Comparison of ENCODE assay signal across 11 cellular contexts in the genomic region with DNA sequence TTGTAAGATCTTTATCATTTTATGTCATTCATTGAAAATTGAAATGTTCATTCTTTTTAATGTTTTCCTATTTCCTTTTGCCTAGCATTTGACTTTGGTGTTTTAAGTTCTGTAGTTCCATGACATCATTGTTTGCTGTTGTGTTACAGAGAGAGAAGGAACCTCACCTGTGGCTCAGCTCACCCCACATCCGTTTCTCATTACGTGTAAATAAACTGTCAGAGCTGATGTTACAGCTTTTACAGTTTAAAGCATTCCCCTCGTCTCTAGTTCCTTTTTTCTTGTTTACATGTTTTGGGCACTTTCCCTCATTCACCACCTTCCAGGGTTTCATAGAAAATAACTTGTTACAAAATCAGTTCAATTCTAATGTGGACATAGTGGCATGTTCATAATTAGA.
DNase-seq lines count a peak whose midpoint lies in the region; ATAC-seq and TF ChIP-seq lines count a peak whose summit lies in the region.
"Had no signal": no experiment of that assay in that cellular context is flagged by ENCODE, and none has a peak within 500 bp of the region (broad histone marks: within the 10 kb centered on the region; RNA-seq: fewer than 3 reads in every experiment).

No MANE protein-coding gene starts in this region.

- peaks cover 6% of the 10 kb centered on the region for H3K4me1 Mint-ChIP-seq in T-helper 17 cell

- ATAC-seq in GM19372 (IDR thresholded peaks at IDR 0.05; ENCODE audit: low read depth, unreplicated experiment) (peak; percentile 81), HG02884 (IDR thresholded peaks at IDR 0.05; ENCODE audit: unreplicated experiment) (peak; percentile 86), T-helper 17 cell (peak; percentile 74), SK-N-SH treated with all-trans-retinoic acid at 6 μM for 48 hours (no peak), GM18505 (IDR thresholded peaks at IDR 0.05; ENCODE audit: unreplicated experiment) (no peak)
- ATAC-seq: Right ventricle myocardium inferior had no signal

- H3K9me3 ChIP-seq in T-helper 17 cell (ENCODE audit: control insufficient read depth, low read length, poor library complexity, severe bottlenecking): no peaks in the 10 kb centered on the region

- H3K27ac Mint-ChIP-seq in T-helper 17 cell: peak overlapping the region; percentile 51

- DNase-seq in GM12865 (ENCODE audit: low read depth) (peak; percentile 55), T-helper 17 cell (no peak), NCI-H1105 (lab: John Stamatoyannopoulos, UW) (no peak), HT-29 (ENCODE audit: low spot score) (no peak)
- DNase-seq: activated CD8-positive, alpha-beta memory T cell treated with anti-CD3 and anti-CD28 coated beads, Interleukin-2, amount 50 U/mL, for 4 hours; NCI-H1436 treated with DMSO at 0.1 percent for 48 hours had no signal

- no peak overlapping the region for H3K4me3 Mint-ChIP-seq in T-helper 17 cell

- no peak for TF ChIP-seq CTCF in GM12865 (IDR thresholded peaks at IDR 0.05; ENCODE audit: insufficient read depth, low read depth, low read length, missing control alignments)

- H3K27me3 Mint-ChIP-seq in T-helper 17 cell: no peaks in the 10 kb centered on the region

- TF ChIP-seq POLR2A in GM18505 (IDR thresholded peaks at IDR 0.05; ENCODE audit: borderline replicate concordance, extremely low read depth, insufficient read depth, insufficient read length): no peak

- no peak overlapping the region for H3K4me3 ChIP-seq in GM12865 (ENCODE audit: low read depth, low read length)

- H3K36me3 Mint-ChIP-seq in T-helper 17 cell (ENCODE audit: low read depth): peaks cover 7% of the 10 kb centered on the region

TF ChIP-seq in SK-N-SH treated with all-trans-retinoic acid at 6 μM for 48 hours, 23 proteins besides CTCF, POLR2A, EP300 and RAD21:
- TF ChIP-seq, protein P1, sequence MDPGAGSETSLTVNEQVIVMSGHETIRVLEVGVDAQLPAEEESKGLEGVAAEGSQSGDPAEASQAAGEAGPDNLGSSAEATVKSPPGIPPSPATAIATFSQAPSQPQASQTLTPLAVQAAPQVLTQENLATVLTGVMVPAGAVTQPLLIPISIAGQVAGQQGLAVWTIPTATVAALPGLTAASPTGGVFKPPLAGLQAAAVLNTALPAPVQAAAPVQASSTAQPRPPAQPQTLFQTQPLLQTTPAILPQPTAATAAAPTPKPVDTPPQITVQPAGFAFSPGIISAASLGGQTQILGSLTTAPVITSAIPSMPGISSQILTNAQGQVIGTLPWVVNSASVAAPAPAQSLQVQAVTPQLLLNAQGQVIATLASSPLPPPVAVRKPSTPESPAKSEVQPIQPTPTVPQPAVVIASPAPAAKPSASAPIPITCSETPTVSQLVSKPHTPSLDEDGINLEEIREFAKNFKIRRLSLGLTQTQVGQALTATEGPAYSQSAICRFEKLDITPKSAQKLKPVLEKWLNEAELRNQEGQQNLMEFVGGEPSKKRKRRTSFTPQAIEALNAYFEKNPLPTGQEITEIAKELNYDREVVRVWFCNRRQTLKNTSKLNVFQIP (CRISPR knock-in tag; IDR thresholded peaks at IDR 0.05; ENCODE audit: borderline replicate concordance, low read depth): no peak
- TF ChIP-seq GLIS3 (CRISPR knock-in tag; IDR thresholded peaks at IDR 0.05): no peak
- no peak for TF ChIP-seq TOX (CRISPR knock-in tag; IDR thresholded peaks at IDR 0.05; ENCODE audit: borderline replicate concordance)
- no peak for TF ChIP-seq RARB (CRISPR knock-in tag; IDR thresholded peaks at IDR 0.05)
- TF ChIP-seq OSR1 (CRISPR knock-in tag; IDR thresholded peaks at IDR 0.05): no peak
- no peak for TF ChIP-seq ESRRG (CRISPR knock-in tag; IDR thresholded peaks at IDR 0.05)
- no peak for TF ChIP-seq ZC3H10 (CRISPR knock-in tag; IDR thresholded peaks at IDR 0.05)
- TF ChIP-seq, protein P2, sequence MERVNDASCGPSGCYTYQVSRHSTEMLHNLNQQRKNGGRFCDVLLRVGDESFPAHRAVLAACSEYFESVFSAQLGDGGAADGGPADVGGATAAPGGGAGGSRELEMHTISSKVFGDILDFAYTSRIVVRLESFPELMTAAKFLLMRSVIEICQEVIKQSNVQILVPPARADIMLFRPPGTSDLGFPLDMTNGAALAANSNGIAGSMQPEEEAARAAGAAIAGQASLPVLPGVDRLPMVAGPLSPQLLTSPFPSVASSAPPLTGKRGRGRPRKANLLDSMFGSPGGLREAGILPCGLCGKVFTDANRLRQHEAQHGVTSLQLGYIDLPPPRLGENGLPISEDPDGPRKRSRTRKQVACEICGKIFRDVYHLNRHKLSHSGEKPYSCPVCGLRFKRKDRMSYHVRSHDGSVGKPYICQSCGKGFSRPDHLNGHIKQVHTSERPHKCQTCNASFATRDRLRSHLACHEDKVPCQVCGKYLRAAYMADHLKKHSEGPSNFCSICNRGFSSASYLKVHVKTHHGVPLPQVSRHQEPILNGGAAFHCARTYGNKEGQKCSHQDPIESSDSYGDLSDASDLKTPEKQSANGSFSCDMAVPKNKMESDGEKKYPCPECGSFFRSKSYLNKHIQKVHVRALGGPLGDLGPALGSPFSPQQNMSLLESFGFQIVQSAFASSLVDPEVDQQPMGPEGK (CRISPR knock-in tag; IDR thresholded peaks at IDR 0.05; ENCODE audit: borderline replicate concordance): no peak
- no peak for TF ChIP-seq ISL1 (CRISPR knock-in tag; IDR thresholded peaks at IDR 0.05)
- no peak for TF ChIP-seq ZNF8 (CRISPR knock-in tag; IDR thresholded peaks at IDR 0.05)
- no peak for TF ChIP-seq TCF4 (CRISPR knock-in tag; IDR thresholded peaks at IDR 0.05; ENCODE audit: borderline replicate concordance)
- TF ChIP-seq BACH2 (CRISPR knock-in tag; IDR thresholded peaks at IDR 0.05; ENCODE audit: borderline replicate concordance): no peak
- no peak for TF ChIP-seq ZNF565 (CRISPR knock-in tag; conservative IDR thresholded peaks at IDR 0.05; ENCODE audit: low read depth)
TF ChIP-seq in SK-N-SH treated with all-trans-retinoic acid at 6 μM for 48 hours: peak in this region for 0.

Comparison
In these comparisons a context has a peak if more than half of its experiments do, and no peak if none do; other contexts are left out.
1. ATAC-seq: peak in GM19372 (single experiment), HG02884 (single experiment) and T-helper 17 cell (single experiment); none in SK-N-SH treated with all-trans-retinoic acid at 6 μM for 48 hours (single experiment) and GM18505 (single experiment).